1 cellular context compared by ENCODE assay signal in genomic region chr13:98143157-98143553, GRCh38.
TF ChIP-seq lines count a peak whose summit lies in the region.

No MANE protein-coding gene starts in this region.

TF ChIP-seq in GM23338, 12 proteins besides CTCF, POLR2A, EP300 and RAD21 (continued from another document):
- TF ChIP-seq ZNF462 (CRISPR knock-in tag; IDR thresholded peaks at IDR 0.05) = no peak
- no peak for TF ChIP-seq POLR2AphosphoS5 (IDR thresholded peaks at IDR 0.05; ENCODE audit: low read depth)
